8 cellular contexts compared by ENCODE assay signal in genomic region chr14:22570132-22570949, GRCh38. TPM values are rescaled to one million over a fixed set of nuclear protein-coding genes. Genes with fewer than 3 reads are reported as not detected.
A peak's percentile ranks its signal among the peaks of the same experiment; 100 is the strongest.
DNase-seq lines count a peak whose midpoint lies in the region; ATAC-seq and TF ChIP-seq lines count a peak whose summit lies in the region.

No MANE protein-coding gene starts in this region.

- peak; percentile 60 for DNase-seq in COR-L47 (lab: John Stamatoyannopoulos, UW)
- peak; percentile 78 for DNase-seq in NCI-H748 (lab: John Stamatoyannopoulos, UW; ENCODE audit: unreplicated experiment)
- DNase-seq in activated CD4-positive, alpha-beta T cell treated with anti-CD3 and anti-CD28 coated beads, Interleukin-2, amount 10 ng/mL, durations not matched to agents 24 days and 14 days, result peak; percentile 96
- peak; percentile 86 to 89 for DNase-seq in dermis microvascular lymphatic vessel endothelial cell (ENCODE audit: low read depth in 2 of 2)
- DNase-seq in lung (ENCODE audit: low spot score), result peak; percentile 78
- peak; percentile 49 to 62 for DNase-seq in stimulated activated CD8-positive, alpha-beta memory T cell treated with anti-CD3 and anti-CD28 coated beads, Interleukin-2, amount 100 ng/mL, for 48 hours (ENCODE audit: low read depth in 2 of 2)

- ATAC-seq in GM19463 (IDR thresholded peaks at IDR 0.05; ENCODE audit: unreplicated experiment), result peak; percentile 62
- peak; percentile 34 for ATAC-seq in HG03575 (IDR thresholded peaks at IDR 0.05; ENCODE audit: extremely low read depth, insufficient number of reproducible peaks, low FRiP score, unreplicated experiment)
- peak; percentile 71 for ATAC-seq in lung (ENCODE audit: insufficient read depth, low FRiP score)

- H3K27me3 ChIP-seq in lung (ENCODE audit: control insufficient read depth, insufficient read depth), result no peaks in the 10 kb centered on the region

- peak overlapping the region; percentile 92 for H3K4me3 Mint-ChIP-seq in activated CD4-positive, alpha-beta T cell treated with anti-CD3 and anti-CD28 coated beads, Interleukin-2, amount 10 ng/mL, durations not matched to agents 24 days and 14 days

- peak overlapping the region; percentile 95 for H3K27ac Mint-ChIP-seq in activated CD4-positive, alpha-beta T cell treated with anti-CD3 and anti-CD28 coated beads, Interleukin-2, amount 10 ng/mL, durations not matched to agents 24 days and 14 days

- no peaks in the 10 kb centered on the region for H3K27me3 Mint-ChIP-seq in activated CD4-positive, alpha-beta T cell treated with anti-CD3 and anti-CD28 coated beads, Interleukin-2, amount 10 ng/mL, durations not matched to agents 24 days and 14 days

- peaks cover 65% of the 10 kb centered on the region for H3K36me3 Mint-ChIP-seq in activated CD4-positive, alpha-beta T cell treated with anti-CD3 and anti-CD28 coated beads, Interleukin-2, amount 10 ng/mL, durations not matched to agents 24 days and 14 days (ENCODE audit: low read depth)

- intact Hi-C loops in activated CD4-positive, alpha-beta T cell treated with anti-CD3 and anti-CD28 coated beads, Interleukin-2, amount 10 ng/mL, durations not matched to agents 24 days and 14 days (cut with micrococcal nuclease), result loop anchor here (1.0 to 5.0 kb wide), 12 partner anchors 13 to 702 kb away; partner anchors contain the start of genes AJUBA, DAD1, LRP10 and MRPL52

- peak; percentile 84 for TF ChIP-seq CTCF in lung (IDR thresholded peaks at IDR 0.05; ENCODE audit: control extremely low read depth, extremely low read depth)

- H3K9me3 ChIP-seq in lung (ENCODE audit: control insufficient read depth in 2 of 2, insufficient read depth in 1 of 2, low read length in 1 of 2), result no peaks in the 10 kb centered on the region

- no peak overlapping the region for H3K27ac ChIP-seq in lung (ENCODE audit: low read depth in 1 of 2, low read length in 1 of 2)

- no peaks in the 10 kb centered on the region for H3K9me3 Mint-ChIP-seq in activated CD4-positive, alpha-beta T cell treated with anti-CD3 and anti-CD28 coated beads, Interleukin-2, amount 10 ng/mL, durations not matched to agents 24 days and 14 days

- H3K4me3 ChIP-seq in lung, result no peak overlapping the region

- H3K4me1 ChIP-seq in lung (ENCODE audit: control insufficient read depth in 2 of 2, insufficient read depth in 2 of 2, low read length in 2 of 2), result peaks cover 2 to 4% of the 10 kb centered on the region in 2 donors

- peaks cover 12 to 15% of the 10 kb centered on the region in 2 donors for H3K36me3 ChIP-seq in lung (ENCODE audit: control insufficient read depth in 2 of 2, insufficient read depth in 2 of 2, low read length in 2 of 2)

- H3K4me1 Mint-ChIP-seq in activated CD4-positive, alpha-beta T cell treated with anti-CD3 and anti-CD28 coated beads, Interleukin-2, amount 10 ng/mL, durations not matched to agents 24 days and 14 days, result peaks cover 59% of the 10 kb centered on the region

- WGBS in lung, 2 donors, result 22 to 29% methylated on average over 8 of the region's 8 CpGs

RNA-seq across cellular contexts. Expression of gene DAD1, which starts 18.7 kb away (rescaled TPM):
- 255 and 266 TPM in 2 replicates for total RNA-seq in activated CD4-positive, alpha-beta T cell treated with anti-CD3 and anti-CD28 coated beads, Interleukin-2, amount 10 ng/mL, durations not matched to agents 24 days and 14 days
- total RNA-seq in dermis microvascular lymphatic vessel endothelial cell (301 and 362 TPM in 2 replicates), lung (100 to 1,000 TPM; 164 to 187 TPM)
- 100 to 1,000 TPM; 247 to 377 TPM for polyA plus RNA-seq in lung

RNA-seq across cellular contexts. Expression of gene ABHD4, which starts 27.8 kb away (rescaled TPM):
- total RNA-seq in activated CD4-positive, alpha-beta T cell treated with anti-CD3 and anti-CD28 coated beads, Interleukin-2, amount 10 ng/mL, durations not matched to agents 24 days and 14 days, result 9.7 and 10.3 TPM in 2 replicates
- 5.4 and 9.6 TPM in 2 replicates for total RNA-seq in dermis microvascular lymphatic vessel endothelial cell
- 10 to 100 TPM; 29.0 to 34.0 TPM for total RNA-seq in lung
- polyA plus RNA-seq in lung, result 10 to 100 TPM; 14.9 to 18.8 TPM
